ENCODE assay signal across 22 cellular contexts in the genomic region with DNA sequence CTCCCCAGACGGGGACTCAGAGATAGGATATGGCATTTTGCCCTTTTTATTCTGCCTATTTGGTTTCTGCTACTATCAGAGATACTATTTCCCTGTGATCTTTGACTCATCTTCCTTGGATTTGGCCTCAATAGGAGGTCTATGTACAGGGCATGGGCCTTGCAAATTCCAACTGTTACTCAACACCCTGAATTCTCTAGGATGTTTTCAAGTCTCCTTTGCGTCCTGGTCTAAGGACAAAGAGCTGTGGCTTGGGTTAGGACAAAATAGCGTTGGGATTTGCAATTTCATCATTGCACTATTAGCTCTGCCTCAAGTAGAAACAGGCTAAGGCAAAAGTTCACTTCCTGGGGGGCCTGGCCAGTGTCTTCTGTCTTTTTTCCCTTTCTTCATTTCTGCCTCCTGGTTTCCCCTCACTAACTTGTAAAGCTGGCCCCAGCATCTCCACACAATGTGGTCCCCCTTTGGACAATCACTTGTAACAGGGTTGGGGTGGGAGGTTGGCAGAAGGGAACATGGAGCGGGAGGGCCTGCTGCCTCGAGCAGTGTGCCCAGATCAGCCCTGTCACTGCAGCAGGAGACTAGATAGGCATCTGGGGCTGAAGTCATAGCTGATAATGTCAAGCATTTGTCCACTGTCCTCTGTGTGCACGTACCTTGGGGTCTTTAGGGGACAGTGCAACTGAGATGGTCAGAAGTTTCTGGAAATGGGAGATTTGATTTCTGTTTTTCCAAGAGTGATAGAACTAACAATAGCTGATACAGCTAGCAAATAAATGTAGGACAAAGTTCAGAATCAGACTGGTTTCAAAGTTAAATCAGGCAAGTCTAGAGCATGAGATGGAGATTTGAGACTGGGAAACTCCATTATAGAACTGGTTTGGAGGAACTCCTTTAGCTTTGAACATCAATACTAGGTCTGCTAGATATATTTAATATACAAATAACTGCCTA. TPM values are rescaled to one million over a fixed set of nuclear protein-coding genes. Genes with fewer than 3 reads are reported as not detected.
"Had no signal": no experiment of that assay in that cellular context is flagged by ENCODE, and none has a peak within 500 bp of the region (broad histone marks: within the 10 kb centered on the region; RNA-seq: fewer than 3 reads in every experiment).

No MANE protein-coding gene starts in this region.

- H3K27me3 ChIP-seq: brain microvascular endothelial cell, sigmoid colon, suprapubic skin, transverse colon, vagina had no signal

- H3K4me3 ChIP-seq: coronary artery, sigmoid colon, suprapubic skin, transverse colon, vagina had no signal

- H3K36me3 ChIP-seq: brain microvascular endothelial cell, sigmoid colon, suprapubic skin, transverse colon, vagina had no signal

- H3K9me3 ChIP-seq: sigmoid colon, suprapubic skin, vagina had no signal

- FAIRE-seq: endometrium, keratinocyte had no signal

- H3K27ac ChIP-seq: brain microvascular endothelial cell, coronary artery, sigmoid colon, suprapubic skin, transverse colon, vagina had no signal

- ATAC-seq: activated CD8-positive, alpha-beta memory T cell treated with anti-CD3 and anti-CD28 coated beads, Interleukin-2, amount 10 ng/mL, durations not matched to agents 7 days and 5 days; activated T-helper 17 cell treated with anti-CD3 and anti-CD28 coated beads, Interleukin-2, amount 50 U/mL, for 72 hours had no signal

- H3K4me1 ChIP-seq: sigmoid colon, suprapubic skin, vagina had no signal

- DNase-seq: activated B cell treated with CpG ODN at 0.5 μM for 24 hours; activated CD4-positive, alpha-beta memory T cell treated with anti-CD3 and anti-CD28 coated beads, Interleukin-2, amount 10 ng/mL, durations not matched to agents 7 days and 5 days; activated CD4-positive, alpha-beta T cell treated with anti-CD3 and anti-CD28 coated beads for 4 hours; activated CD8-positive, alpha-beta memory T cell treated with anti-CD3 and anti-CD28 coated beads, Interleukin-2, amount 10 ng/mL, durations not matched to agents 7 days and 5 days; activated naive CD4-positive, alpha-beta T cell; activated naive CD8-positive, alpha-beta T cell treated with anti-CD3 and anti-CD28 coated beads for 36 hours; activated T-cell treated with anti-CD3 and anti-CD28 coated beads, Interleukin-2, amount 50 U/mL, for 1 hour; brain microvascular endothelial cell; erythroblast; foreskin melanocyte; sigmoid colon; stimulated activated CD8-positive, alpha-beta memory T cell treated with anti-CD3 and anti-CD28 coated beads, Interleukin-4, amount 100 ng/mL, for 48 hours; stimulated activated naive CD4-positive, alpha-beta T cell treated with Interleukin-2 at 50 U/mL for 16 hours; transverse colon had no signal

RNA-seq across cellular contexts. Expression of a gene that starts 25.8 kb away (rescaled TPM):
- total RNA-seq: mononuclear cell had no signal
- polyA plus RNA-seq: neural cell had no signal

RNA-seq across cellular contexts. Expression of a gene that starts 29.2 kb away (rescaled TPM):
- total RNA-seq: activated B cell treated with CpG ODN at 0.5 μM for 24 hours; activated CD4-positive, alpha-beta memory T cell treated with anti-CD3 and anti-CD28 coated beads, Interleukin-2, amount 10 ng/mL, durations not matched to agents 7 days and 5 days; activated naive CD8-positive, alpha-beta T cell treated with anti-CD3 and anti-CD28 coated beads for 36 hours; activated T-helper 17 cell treated with anti-CD3 and anti-CD28 coated beads, Interleukin-2, amount 50 U/mL, for 72 hours had no signal
